ENCODE assay signal across 1 cellular context in genomic region chr14:39145266-39145966, GRCh38.
A peak's percentile ranks its signal among the peaks of the same experiment; 100 is the strongest.
TF ChIP-seq lines count a peak whose summit lies in the region.

No MANE protein-coding gene starts in this region.

TF ChIP-seq in K562, 482 proteins besides CTCF, POLR2A, EP300 and RAD21 (continued from another document and continues in another):
- TF ChIP-seq CLOCK (CRISPR knock-in tag; IDR thresholded peaks at IDR 0.05; ENCODE audit: borderline replicate concordance) (no peak), NELFE (IDR thresholded peaks at IDR 0.05; ENCODE audit: insufficient read depth, insufficient read length) (no peak), NFATC3 (IDR thresholded peaks at IDR 0.05) (no peak), KLF1 (tag; IDR thresholded peaks at IDR 0.05) (no peak), CCNT2 (IDR thresholded peaks at IDR 0.05; ENCODE audit: borderline replicate concordance, extremely low read depth, insufficient read length, low read depth, low read length) (no peak), NUFIP1 (IDR thresholded peaks at IDR 0.05; ENCODE audit: partially characterized antibody) (no peak), RNF2 (IDR thresholded peaks at IDR 0.05) (no peak), ZNF146 (CRISPR knock-in tag; IDR thresholded peaks at IDR 0.05; ENCODE audit: unreplicated experiment) (no peak), E2F4 (CRISPR knock-in tag; IDR thresholded peaks at IDR 0.05; ENCODE audit: low read depth) (no peak), ZFP1 (CRISPR knock-in tag; IDR thresholded peaks at IDR 0.05) (no peak), CCAR2 (IDR thresholded peaks at IDR 0.05; ENCODE audit: low read depth, low read length) (no peak), KLF10 (CRISPR knock-in tag; IDR thresholded peaks at IDR 0.05) (no peak), FOXJ2 (tag; IDR thresholded peaks at IDR 0.05) (no peak), NCOA2 (IDR thresholded peaks at IDR 0.05; ENCODE audit: partially characterized antibody in 2 of 2) (peak in 1 of 2 experiments; percentile 70), SUPT5H (IDR thresholded peaks at IDR 0.05) (no peak), ZNF511 (CRISPR knock-in tag; IDR thresholded peaks at IDR 0.05) (no peak), HCFC1 (IDR thresholded peaks at IDR 0.05; ENCODE audit: low read depth, low read length) (no peak), MXD1 (CRISPR knock-in tag; IDR thresholded peaks at IDR 0.05; ENCODE audit: borderline replicate concordance, poor library complexity, severe bottlenecking) (no peak), ZNF140 (CRISPR knock-in tag; IDR thresholded peaks at IDR 0.05) (no peak), ETV6 (IDR thresholded peaks at IDR 0.05; ENCODE audit: borderline replicate concordance in 1 of 2, low read depth in 2 of 2, low read length in 1 of 2) (no peak), ETV6 (CRISPR knock-in tag; IDR thresholded peaks at IDR 0.05; ENCODE audit: borderline replicate concordance) (no peak), HMG20A (CRISPR knock-in tag; conservative IDR thresholded peaks at IDR 0.05) (no peak), GABPB2 (CRISPR knock-in tag; conservative IDR thresholded peaks at IDR 0.05) (no peak), BRD9 (IDR thresholded peaks at IDR 0.05; ENCODE audit: low read depth, partially characterized antibody) (no peak), GATAD2B (IDR thresholded peaks at IDR 0.05; ENCODE audit: borderline replicate concordance) (no peak), NR1H2 (CRISPR knock-in tag; IDR thresholded peaks at IDR 0.05) (no peak), CHD7 (IDR thresholded peaks at IDR 0.05; ENCODE audit: low read depth, low read length) (no peak), COPS2 (conservative IDR thresholded peaks at IDR 0.05) (no peak), FIP1L1 (IDR thresholded peaks at IDR 0.05; ENCODE audit: low read depth, low read length, poor library complexity, severe bottlenecking) (no peak), ZNF184 (CRISPR knock-in tag; IDR thresholded peaks at IDR 0.05) (no peak), NCOR1 (IDR thresholded peaks at IDR 0.05) (peak; percentile 90), PTTG1 (tag; IDR thresholded peaks at IDR 0.05; ENCODE audit: low read depth) (no peak), SMARCA4 (IDR thresholded peaks at IDR 0.05) (peak; percentile 92), ZNF584 (CRISPR knock-in tag; IDR thresholded peaks at IDR 0.05; ENCODE audit: low read depth) (no peak), ZNF507 (tag; conservative IDR thresholded peaks at IDR 0.05) (no peak), ETS1 (conservative IDR thresholded peaks at IDR 0.05; ENCODE audit: control insufficient read depth, low read depth, low read length) (no peak), ZNF408 (CRISPR knock-in tag; IDR thresholded peaks at IDR 0.05; ENCODE audit: low read depth) (no peak), ARID2 (IDR thresholded peaks at IDR 0.05) (no peak), SMAD1 (IDR thresholded peaks at IDR 0.05; ENCODE audit: low read depth, low read length, partially characterized antibody) (peak; percentile 95), GTF2F1 (IDR thresholded peaks at IDR 0.05; ENCODE audit: low read depth, low read length) (no peak), LCOR (CRISPR knock-in tag; IDR thresholded peaks at IDR 0.05) (no peak), SETDB1 (IDR thresholded peaks at IDR 0.05; ENCODE audit: low read length) (no peak), ZC3H11A (IDR thresholded peaks at IDR 0.05; ENCODE audit: low read depth, low read length) (no peak), TFAM (CRISPR knock-in tag; conservative IDR thresholded peaks at IDR 0.05) (no peak), U2AF2 (optimal IDR thresholded peaks at IDR 0.05; ENCODE audit: low read depth, low read length) (no peak), SNAPC5 (CRISPR knock-in tag; IDR thresholded peaks at IDR 0.05) (no peak), ZNF41 (CRISPR knock-in tag; conservative IDR thresholded peaks at IDR 0.05) (no peak), ARID4B (CRISPR knock-in tag; IDR thresholded peaks at IDR 0.05) (no peak)
